ENCODE assay signal across 19 cellular contexts in the genomic region with DNA sequence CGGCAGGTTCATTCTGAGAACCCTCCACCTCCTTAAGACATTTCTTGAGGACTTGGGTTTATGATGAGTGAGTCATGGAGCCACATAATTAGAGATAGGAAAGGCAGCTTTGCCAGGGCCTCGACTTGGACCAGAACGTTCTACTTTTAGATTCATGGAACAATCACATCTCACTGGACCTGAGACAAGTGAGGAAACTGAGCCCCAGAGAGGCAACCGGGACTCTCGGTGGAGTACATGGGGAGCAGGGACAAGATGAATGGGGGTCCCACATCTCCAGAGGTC. TPM values are rescaled to one million over a fixed set of nuclear protein-coding genes. Genes with fewer than 3 reads are reported as not detected.
DNase-seq lines count a peak whose midpoint lies in the region; ATAC-seq, FAIRE-seq and TF ChIP-seq lines count a peak whose summit lies in the region.
"Had no signal": no experiment of that assay in that cellular context is flagged by ENCODE, and none has a peak within 500 bp of the region (broad histone marks: within the 10 kb centered on the region; RNA-seq: fewer than 3 reads in every experiment).

No MANE protein-coding gene starts in this region.

- peaks cover 2% of the 10 kb centered on the region for H3K27me3 ChIP-seq in astrocyte (ENCODE audit: insufficient read depth, low read length)
- no peaks in the 10 kb centered on the region for H3K27me3 ChIP-seq in osteoblast (ENCODE audit: insufficient read depth, low read length)
- no peaks in the 10 kb centered on the region for H3K27me3 ChIP-seq in upper lobe of right lung

- ATAC-seq in upper lobe of right lung (no peak), GM19467 (IDR thresholded peaks at IDR 0.05; ENCODE audit: unreplicated experiment) (no peak)
- ATAC-seq: PC-3 had no signal

- H3K27ac Mint-ChIP-seq in astrocyte (ENCODE audit: unreplicated experiment): no peak overlapping the region
- H3K27ac Mint-ChIP-seq: CD4-positive, alpha-beta T cell had no signal

- no peak for FAIRE-seq in astrocyte (lab: Jason Lieb, UNC)
- FAIRE-seq: A204.1, H54 had no signal

- peaks cover 8% of the 10 kb centered on the region for H3K9me3 Mint-ChIP-seq in astrocyte (ENCODE audit: unreplicated experiment)
- H3K9me3 Mint-ChIP-seq: CD4-positive, alpha-beta T cell had no signal

- intact Hi-C loops in upper lobe of right lung (cut with DNase I): no loop called here

- H3K36me3 Mint-ChIP-seq in astrocyte (ENCODE audit: low read depth, unreplicated experiment): peaks cover 5% of the 10 kb centered on the region

- H4K20me1 ChIP-seq in astrocyte (ENCODE audit: insufficient read depth, low read length): no peaks in the 10 kb centered on the region
- no peaks in the 10 kb centered on the region for H4K20me1 ChIP-seq in osteoblast (ENCODE audit: insufficient read depth, low read length)

- H3K27me3 Mint-ChIP-seq in astrocyte (ENCODE audit: low read depth, unreplicated experiment): peaks cover 56% of the 10 kb centered on the region

- H3K9me3 ChIP-seq in astrocyte (ENCODE audit: insufficient read depth, low read depth, low read length) (no peaks in the 10 kb centered on the region), osteoblast (ENCODE audit: low read depth, low read length) (no peaks in the 10 kb centered on the region), upper lobe of right lung (no peaks in the 10 kb centered on the region)

- no peak overlapping the region for H3K9ac ChIP-seq in astrocyte (ENCODE audit: low read length)

- peaks cover 10% of the 10 kb centered on the region for H3K4me1 Mint-ChIP-seq in astrocyte (ENCODE audit: low read depth, unreplicated experiment)

- DNase-seq in activated effector memory CD4-positive, alpha-beta T cell treated with anti-CD3 and anti-CD28 coated beads, Interleukin-2, amount 50 U/mL, for 16 hours: peak; percentile 37
- DNase-seq in activated effector memory CD4-positive, alpha-beta T cell treated with Interleukin-2 at 50 U/mL for 16 hours: no peak
- peak; percentile 6 for DNase-seq in astrocyte (ENCODE audit: low read depth)
- DNase-seq in osteoblast (ENCODE audit: insufficient read length, low spot score, missing footprints): peak; percentile 77
- no peak for DNase-seq in upper lobe of right lung
- no peak for DNase-seq in COR-L47 (lab: John Stamatoyannopoulos, UW)
- no peak for DNase-seq in AG08395 (ENCODE audit: low spot score)
- DNase-seq: CD4-positive, alpha-beta T cell; Karpas-422; NCI-H1105 treated with DMSO at 0.1 percent for 48 hours; NCI-H187 treated with DMSO at 0.1 percent for 48 hours; NCI-H2171; NCI-H446 treated with DMSO at 0.1 percent for 48 hours; NCI-H748 treated with DMSO at 0.1 percent for 48 hours; PC-3 had no signal

- H3K36me3 ChIP-seq in astrocyte (ENCODE audit: insufficient read depth, low read length) (no peaks in the 10 kb centered on the region), osteoblast (ENCODE audit: insufficient read depth, low read length) (no peaks in the 10 kb centered on the region), upper lobe of right lung (no peaks in the 10 kb centered on the region)

- H3K4me3 ChIP-seq in astrocyte (ENCODE audit: insufficient read depth, low read depth, low read length) (no peak overlapping the region), osteoblast (ENCODE audit: insufficient read depth, low read length) (no peak overlapping the region), upper lobe of right lung (no peak overlapping the region)

- peaks cover 9% of the 10 kb centered on the region for H3K4me1 ChIP-seq in astrocyte (ENCODE audit: insufficient read depth, low read length)
- H3K4me1 ChIP-seq in osteoblast (ENCODE audit: insufficient read depth, low read length): peaks cover 18% of the 10 kb centered on the region
- peaks cover 32% of the 10 kb centered on the region for H3K4me1 ChIP-seq in upper lobe of right lung

- no peak overlapping the region for H2AFZ ChIP-seq in astrocyte (ENCODE audit: low read depth, low read length)
- peak overlapping the region; percentile 39 for H2AFZ ChIP-seq in osteoblast (ENCODE audit: low read length)

- no peak overlapping the region for H3K4me2 ChIP-seq in astrocyte (ENCODE audit: low read length)
- H3K4me2 ChIP-seq in osteoblast (ENCODE audit: insufficient read depth, low read length): peak overlapping the region; percentile 40

- H3K4me3 Mint-ChIP-seq in astrocyte (ENCODE audit: unreplicated experiment): no peak overlapping the region
- H3K4me3 Mint-ChIP-seq: CD4-positive, alpha-beta T cell had no signal

- TF ChIP-seq CTCF in astrocyte (IDR thresholded peaks at IDR 0.05; ENCODE audit: insufficient read depth, low read depth, low read length): no peak
- no peak for TF ChIP-seq CTCF in osteoblast (IDR thresholded peaks at IDR 0.05; ENCODE audit: extremely low read depth, low read depth, low read length)
- no peak for TF ChIP-seq CTCF in upper lobe of right lung (IDR thresholded peaks at IDR 0.05)

- H3K27ac ChIP-seq in astrocyte (ENCODE audit: low read depth, low read length): no peak overlapping the region
- H3K27ac ChIP-seq in osteoblast (ENCODE audit: low read depth, low read length): peak overlapping the region; percentile 58
- peak overlapping the region; percentile 87 for H3K27ac ChIP-seq in upper lobe of right lung

- no peaks in the 10 kb centered on the region for H3K79me2 ChIP-seq in astrocyte (ENCODE audit: insufficient read depth, low read length)
- no peaks in the 10 kb centered on the region for H3K79me2 ChIP-seq in osteoblast (ENCODE audit: insufficient read depth, low read length)

RNA-seq across cellular contexts. Expression of gene LINC01488, which starts 59.5 kb away (rescaled TPM):
- total RNA-seq in astrocyte (not detected in 2 replicates), osteoblast (not detected in 2 replicates), upper lobe of right lung (not detected)
- total RNA-seq: CD4-positive, alpha-beta T cell; Daoy; PC-3 had no signal

Comparison
In these comparisons a context has a peak if more than half of its experiments do, and no peak if none do; other contexts are left out.
1. DNase-seq: peak in activated effector memory CD4-positive, alpha-beta T cell treated with anti-CD3 and anti-CD28 coated beads, Interleukin-2, amount 50 U/mL, for 16 hours (single experiment), astrocyte (single experiment) and osteoblast (single experiment); none in activated effector memory CD4-positive, alpha-beta T cell treated with Interleukin-2 at 50 U/mL for 16 hours (single experiment), upper lobe of right lung (single experiment), COR-L47 (single experiment) and AG08395 (single experiment).